In genomic region chr10:78802866-78803265, GRCh38 we compare ENCODE assay signal across 10 cellular contexts.
DNase-seq lines count a peak whose midpoint lies in the region; TF ChIP-seq lines count a peak whose summit lies in the region.
"Had no signal": no experiment of that assay in that cellular context is flagged by ENCODE, and none has a peak within 500 bp of the region (broad histone marks: within the 10 kb centered on the region; RNA-seq: fewer than 3 reads in every experiment).

No MANE protein-coding gene starts in this region.

- H3K4me1 ChIP-seq in right atrium auricular region, result peaks cover 0 to 60% of the 10 kb centered on the region in 2 donors

- no peak for TF ChIP-seq CTCF in right atrium auricular region (IDR thresholded peaks at IDR 0.05)
- TF ChIP-seq CTCF in GM10266 (IDR thresholded peaks at IDR 0.05; ENCODE audit: control insufficient read depth, insufficient read depth, low read depth, missing control alignments), result no peak

- H3K27me3 ChIP-seq in right atrium auricular region, result no peaks in the 10 kb centered on the region
- H3K27me3 ChIP-seq: cardiac muscle cell had no signal

- H3K27ac ChIP-seq in right atrium auricular region (peak overlapping the region; percentile 56 to 80), skin epidermis (peak overlapping the region in 19 of 21 experiments; percentile 16 to 90 (median 68))
- H3K27ac ChIP-seq: cardiac muscle cell had no signal

- DNase-seq in GM04504 (ENCODE audit: low read depth) (peak; percentile 71), amniotic stem cell (lab: John Stamatoyannopoulos, UW) (peak; percentile 39), right atrium auricular region (ENCODE audit: low spot score) (peak; percentile 82), DMS79 (lab: John Stamatoyannopoulos, UW) (no peak), NCI-H128 (lab: John Stamatoyannopoulos, UW; ENCODE audit: unreplicated experiment) (no peak), inferior parietal cortex (ENCODE audit: extremely low spot score) (no peak), GM10266 (ENCODE audit: extremely low spot score) (no peak)
- DNase-seq: DMS153 had no signal

- H3K4me3 ChIP-seq in right atrium auricular region (no peak overlapping the region), skin epidermis (no peak overlapping the region)
- H3K4me3 ChIP-seq: cardiac muscle cell had no signal

- no peaks in the 10 kb centered on the region for H3K36me3 ChIP-seq in right atrium auricular region
- H3K36me3 ChIP-seq: cardiac muscle cell had no signal

- no peaks in the 10 kb centered on the region for H3K9me3 ChIP-seq in right atrium auricular region

Comparison
In these comparisons a context has a peak if more than half of its experiments do, and no peak if none do; other contexts are left out.
1. DNase-seq: peak in GM04504 (single experiment), amniotic stem cell (single experiment) and right atrium auricular region (single experiment); none in DMS79 (single experiment), NCI-H128 (single experiment), inferior parietal cortex (single experiment) and GM10266 (single experiment).